In the genomic region with DNA sequence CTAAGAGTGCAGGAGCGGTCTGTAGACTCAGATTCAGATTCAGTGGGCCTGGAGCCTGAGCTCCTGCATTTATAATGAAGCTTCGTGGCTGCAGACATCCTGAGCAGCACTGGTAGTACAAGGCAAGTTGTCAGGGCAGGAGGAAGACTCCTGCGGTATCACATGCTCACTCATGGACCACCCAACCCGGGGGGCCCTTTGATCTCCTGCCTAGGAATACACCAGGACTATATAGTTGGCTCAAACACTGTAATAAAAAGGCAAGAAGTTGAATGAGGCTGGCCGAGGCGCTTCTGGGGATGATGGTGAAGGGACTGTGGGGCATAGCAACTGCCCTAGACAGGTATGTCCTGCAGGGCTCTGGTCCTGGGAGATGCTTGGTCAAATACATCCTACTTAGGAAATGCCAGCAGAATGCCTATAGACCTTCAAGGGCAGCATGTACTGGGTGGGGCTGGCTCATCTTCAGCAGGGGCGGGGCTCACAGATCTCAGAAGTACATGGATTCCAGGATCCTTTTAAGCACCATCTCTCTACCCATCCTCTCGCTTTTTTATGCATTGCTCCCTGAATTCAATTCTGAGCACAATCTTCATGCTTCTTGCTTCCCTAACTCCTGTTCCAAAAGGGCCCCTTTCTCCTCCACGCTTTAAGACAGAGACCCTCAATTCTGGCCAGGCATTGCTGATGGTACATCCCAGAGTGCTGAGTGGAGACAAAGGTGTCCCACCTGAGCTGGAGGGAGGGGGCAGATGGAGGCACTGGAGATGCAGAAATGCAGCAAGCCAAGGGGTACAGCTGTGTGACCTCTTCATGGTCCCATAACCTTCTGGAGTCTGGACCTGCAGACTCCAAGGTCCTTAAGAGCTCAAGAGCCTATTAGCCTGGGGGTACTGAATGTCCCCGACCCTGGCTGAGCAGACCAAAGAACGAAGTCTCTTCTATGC, we compare ENCODE assay signal across 31 cellular contexts. TPM values are rescaled to one million over a fixed set of nuclear protein-coding genes. Genes with fewer than 3 reads are reported as not detected.
DNase-seq lines count a peak whose midpoint lies in the region; ATAC-seq and TF ChIP-seq lines count a peak whose summit lies in the region.
"Had no signal": no experiment of that assay in that cellular context is flagged by ENCODE, and none has a peak within 500 bp of the region (broad histone marks: within the 10 kb centered on the region; RNA-seq: fewer than 3 reads in every experiment).

No MANE protein-coding gene starts in this region.

- H2BK15ac ChIP-seq in H9 (ENCODE audit: low read depth, low read length), result no peak overlapping the region

- H3K4me2 ChIP-seq in H9 (ENCODE audit: insufficient read depth, insufficient read length, low read length) (no peak overlapping the region), osteoblast (ENCODE audit: insufficient read depth, low read length) (no peak overlapping the region)

- peaks cover 26% of the 10 kb centered on the region for H3K4me1 ChIP-seq in CD8-positive, alpha-beta memory T cell (ENCODE audit: insufficient read depth, low read length)
- no peaks in the 10 kb centered on the region; the same call in 1 of the 2 replicates for H3K4me1 ChIP-seq in H9 (ENCODE audit: insufficient read depth, low read length)
- peaks cover 31% of the 10 kb centered on the region for H3K4me1 ChIP-seq in osteoblast (ENCODE audit: insufficient read depth, low read length)
- peaks cover 4 to 29% of the 10 kb centered on the region in 2 donors for H3K4me1 ChIP-seq in breast epithelium

- H4K8ac ChIP-seq in H9 (replicated peaks; ENCODE audit: insufficient read length, low read depth, low read length), result no peak overlapping the region

- H3K27me3 Mint-ChIP-seq in CD8-positive, alpha-beta memory T cell, result peaks cover 20 to 24% of the 10 kb centered on the region in 2 donors
- H3K27me3 Mint-ChIP-seq in H9 (ENCODE audit: low read depth), result peaks cover 26% of the 10 kb centered on the region

- no peaks in the 10 kb centered on the region for H3K36me3 Mint-ChIP-seq in CD8-positive, alpha-beta memory T cell
- H3K36me3 Mint-ChIP-seq in H9 (ENCODE audit: insufficient read depth in 1 of 3, low read depth in 3 of 3), result no peaks in the 10 kb centered on the region; a peak in 1 of 7 replicates
- H3K36me3 Mint-ChIP-seq: IgD-negative memory B cell; mesothelial cell of epicardium; naive thymus-derived CD4-positive, alpha-beta T cell had no signal

- DNase-seq in CD8-positive, alpha-beta memory T cell, result no peak
- peak; percentile 17 for DNase-seq in H9
- DNase-seq in osteoblast (ENCODE audit: insufficient read length, low spot score, missing footprints), result peak; percentile 79
- no peak for DNase-seq in stimulated activated CD4-positive, alpha-beta T cell treated with anti-CD3 and anti-CD28 coated beads, Interleukin-4, amount 100 ng/mL, for 24 hours
- no peak for DNase-seq in NAMALWA (ENCODE audit: low spot score)
- no peak for DNase-seq in breast epithelium (ENCODE audit: low spot score in 2 of 2)
- DNase-seq: activated CD8-positive, alpha-beta T cell treated with anti-CD3 and anti-CD28 coated beads, Interleukin-2, amount 10 ng/mL, durations not matched to agents 7 days and 5 days; activated naive CD4-positive, alpha-beta T cell treated with Interleukin-2 at 50 U/mL for 16 hours; activated T-cell treated with anti-CD3 and anti-CD28 coated beads, Interleukin-2, amount 50 U/mL, for 24 hours; body of pancreas; COR-L47; DMS79; effector CD4-positive, alpha-beta T cell; glutamatergic neuron; islet precursor cell; left ventricle myocardium superior; naive thymus-derived CD4-positive, alpha-beta T cell; NCI-H1105; NCI-H1930; NCI-H526 treated with DMSO at 0.1 percent for 48 hours; stimulated activated CD4-positive, alpha-beta T cell treated with anti-CD3 and anti-CD28 coated beads, Interleukin-1b, Interleukin-23, amount 100 ng/mL, for 48 hours; upper lobe of left lung had no signal

- no peak overlapping the region for H3K23ac ChIP-seq in H9 (ENCODE audit: insufficient read length, low read depth, low read length)

- TF ChIP-seq POLR2A in breast epithelium (IDR thresholded peaks at IDR 0.05), result no peak

- peaks cover 0 to 20% (median 6%) of the 10 kb centered on the region in 3 donors for H3K4me1 Mint-ChIP-seq in CD8-positive, alpha-beta memory T cell
- peaks cover 38 to 43% of the 10 kb centered on the region in 2 experiments for H3K4me1 Mint-ChIP-seq in H9

- H2BK20ac ChIP-seq in H9 (ENCODE audit: low read depth, low read length, poor library complexity, severe bottlenecking), result no peak overlapping the region

- H3K9me3 ChIP-seq in CD8-positive, alpha-beta memory T cell (ENCODE audit: low read length), result no peaks in the 10 kb centered on the region
- H3K9me3 ChIP-seq in H9 (ENCODE audit: control insufficient read depth, low read depth, low read length), result no peaks in the 10 kb centered on the region
- no peaks in the 10 kb centered on the region for H3K9me3 ChIP-seq in osteoblast (ENCODE audit: low read depth, low read length)
- H3K9me3 ChIP-seq in breast epithelium, result no peaks in the 10 kb centered on the region
- H3K9me3 ChIP-seq: BLaER1, body of pancreas, upper lobe of left lung had no signal

- no peaks in the 10 kb centered on the region for H3K9me3 Mint-ChIP-seq in CD8-positive, alpha-beta memory T cell
- no peaks in the 10 kb centered on the region for H3K9me3 Mint-ChIP-seq in H9
- H3K9me3 Mint-ChIP-seq: activated T-cell treated with anti-CD3 and anti-CD28 coated beads, Interleukin-2, amount 50 U/mL, for 24 hours; IgD-negative memory B cell; mesothelial cell of epicardium; naive thymus-derived CD4-positive, alpha-beta T cell; T-helper 1 cell treated with Interleukin-12 subunit alpha and Interleukin-12 subunit beta and Interleukin-4 antibody, amounts not matched to agents 30 μg/mL and 1 μg/mL, for 36 hours had no signal

- H3T11ph ChIP-seq in H9 (ENCODE audit: low read length), result no peak overlapping the region

- H3K9ac ChIP-seq in H9 (ENCODE audit: extremely low read depth, insufficient read length, low read length), result no peak overlapping the region
- H3K9ac ChIP-seq: BLaER1, GM23248 had no signal

- H3K36me3 ChIP-seq in CD8-positive, alpha-beta memory T cell (ENCODE audit: insufficient read depth, low read length), result no peaks in the 10 kb centered on the region
- no peaks in the 10 kb centered on the region for H3K36me3 ChIP-seq in osteoblast (ENCODE audit: insufficient read depth, low read length)
- H3K36me3 ChIP-seq in breast epithelium, result no peaks in the 10 kb centered on the region
- H3K36me3 ChIP-seq: BLaER1, upper lobe of left lung had no signal

- H3K4me3 Mint-ChIP-seq in CD8-positive, alpha-beta memory T cell, result peak overlapping the region in 2 of 7 donors; percentile 15 to 54
- H3K4me3 Mint-ChIP-seq in H9, result no peak overlapping the region
- H3K4me3 Mint-ChIP-seq: activated CD8-positive, alpha-beta T cell treated with anti-CD3 and anti-CD28 coated beads, Interleukin-2, amount 10 ng/mL, durations not matched to agents 7 days and 5 days; T-helper 1 cell treated with Interleukin-12 subunit alpha and Interleukin-12 subunit beta and Interleukin-4 antibody, amounts not matched to agents 30 μg/mL and 1 μg/mL, for 36 hours had no signal

- peak overlapping the region; percentile 73 for H3K27ac ChIP-seq in CD8-positive, alpha-beta memory T cell (ENCODE audit: low read depth, low read length)
- H3K27ac ChIP-seq in H9 (ENCODE audit: insufficient read length, low read depth, low read length) (no peak overlapping the region), angular gyrus (ENCODE audit: low read depth, low read length) (peak overlapping the region; percentile 22), osteoblast (ENCODE audit: low read depth, low read length) (no peak overlapping the region), breast epithelium (no peak overlapping the region)
- H3K27ac ChIP-seq: BLaER1, body of pancreas, epithelial cell of prostate, GM23248, skin epidermis, upper lobe of left lung had no signal

- H3K79me2 ChIP-seq in H9 (ENCODE audit: insufficient read depth, low read length) (no peaks in the 10 kb centered on the region), osteoblast (ENCODE audit: insufficient read depth, low read length) (no peaks in the 10 kb centered on the region)

- no peak overlapping the region for H3K56ac ChIP-seq in H9 (ENCODE audit: insufficient read length, low read depth, low read length)

- no peak overlapping the region for H3K4me3 ChIP-seq in CD8-positive, alpha-beta memory T cell (ENCODE audit: low read length)
- H3K4me3 ChIP-seq in osteoblast (ENCODE audit: insufficient read depth, low read length), result no peak overlapping the region
- H3K4me3 ChIP-seq in breast epithelium, result no peak overlapping the region
- H3K4me3 ChIP-seq: BLaER1, body of pancreas, GM23248, skin epidermis, upper lobe of left lung had no signal

- H3K14ac ChIP-seq in H9 (ENCODE audit: insufficient read depth, low read length), result no peak overlapping the region

- no peak overlapping the region for H3K18ac ChIP-seq in H9 (ENCODE audit: insufficient read length, low read depth, low read length)

- H4K20me1 ChIP-seq in H9 (ENCODE audit: control insufficient read depth, insufficient read depth, insufficient read length) (no peaks in the 10 kb centered on the region), osteoblast (ENCODE audit: insufficient read depth, low read length) (peaks cover 17% of the 10 kb centered on the region)
- H4K20me1 ChIP-seq: BLaER1 had no signal

- no peak overlapping the region for H2AK5ac ChIP-seq in H9 (ENCODE audit: insufficient read length, low read length)

- H2BK12ac ChIP-seq in H9 (ENCODE audit: insufficient read length, low read depth, low read length), result no peak overlapping the region

- no peak overlapping the region for H4K5ac ChIP-seq in H9 (ENCODE audit: insufficient read length, low read depth, low read length)

- peaks cover 22% of the 10 kb centered on the region for H3K27me3 ChIP-seq in CD8-positive, alpha-beta memory T cell (ENCODE audit: insufficient read depth, low read length, poor library complexity, severe bottlenecking)
- no peaks in the 10 kb centered on the region; the same call in 1 of the 2 replicates for H3K27me3 ChIP-seq in H9 (ENCODE audit: insufficient read depth, low read length)
- H3K27me3 ChIP-seq in osteoblast (ENCODE audit: insufficient read depth, low read length), result peaks cover 47% of the 10 kb centered on the region
- H3K27me3 ChIP-seq in breast epithelium, result peaks cover 5 to 17% of the 10 kb centered on the region in 2 donors
- H3K27me3 ChIP-seq: body of pancreas had no signal

- H2AFZ ChIP-seq in H9 (ENCODE audit: low read length) (no peak overlapping the region), osteoblast (ENCODE audit: low read length) (no peak overlapping the region)
- H2AFZ ChIP-seq: GM23248 had no signal

- POLR2A ChIA-PET in CD8-positive, alpha-beta memory T cell (lab: Charles Lee), result no interaction called here

- peaks cover 14% of the 10 kb centered on the region for H3K23me2 ChIP-seq in H9 (ENCODE audit: insufficient read length, low read depth, low read length, poor library complexity, severe bottlenecking)

- CTCF ChIA-PET in CD8-positive, alpha-beta memory T cell (lab: Charles Lee), result no interaction called here

- H2BK120ac ChIP-seq in H9 (ENCODE audit: low read depth, low read length, poor library complexity, severe bottlenecking), result no peak overlapping the region

- no peak overlapping the region for H3K4ac ChIP-seq in H9 (ENCODE audit: low read depth, low read length)

- ATAC-seq in HG03039 (IDR thresholded peaks at IDR 0.05; ENCODE audit: unreplicated experiment), result no peak
- ATAC-seq: activated CD8-positive, alpha-beta T cell treated with anti-CD3 and anti-CD28 coated beads, Interleukin-2, amount 10 ng/mL, durations not matched to agents 7 days and 5 days; body of pancreas; naive thymus-derived CD4-positive, alpha-beta T cell had no signal

- TF ChIP-seq CTCF in H9 (conservative IDR thresholded peaks at IDR 0.05) (no peak), osteoblast (IDR thresholded peaks at IDR 0.05; ENCODE audit: extremely low read depth, low read depth, low read length) (no peak), breast epithelium (IDR thresholded peaks at IDR 0.05) (no peak)

- WGBS in H9 (ENCODE audit: extremely low coverage, insufficient read length, low lambda C conversion rate), result no CpG with 5 or more reads among the region's 11 CpGs

- peak overlapping the region in 2 of 8 donors; percentile 23 to 47 for H3K27ac Mint-ChIP-seq in CD8-positive, alpha-beta memory T cell
- H3K27ac Mint-ChIP-seq in H9, result no peak overlapping the region; a peak in 1 of 7 replicates
- H3K27ac Mint-ChIP-seq: activated CD8-positive, alpha-beta T cell treated with anti-CD3 and anti-CD28 coated beads, Interleukin-2, amount 10 ng/mL, durations not matched to agents 7 days and 5 days; activated T-cell treated with anti-CD3 and anti-CD28 coated beads, Interleukin-2, amount 50 U/mL, for 24 hours; mesothelial cell of epicardium; T-helper 1 cell treated with Interleukin-12 subunit alpha and Interleukin-12 subunit beta and Interleukin-4 antibody, amounts not matched to agents 30 μg/mL and 1 μg/mL, for 36 hours had no signal

- H4K91ac ChIP-seq in H9 (ENCODE audit: insufficient read length, low read depth, low read length), result no peak overlapping the region

- no peaks in the 10 kb centered on the region for H3K79me1 ChIP-seq in H9 (ENCODE audit: insufficient read depth, low read depth, low read length, poor library complexity, severe bottlenecking)

- intact Hi-C loops in breast epithelium (cut with DNase I; ENCODE audit: low total_unique reads), result no loop called here

- H2BK5ac ChIP-seq in H9 (ENCODE audit: insufficient read length, low read length), result no peak overlapping the region

RNA-seq across cellular contexts. Expression of gene RAP1GAP, which starts 2.1 kb away (rescaled TPM):
- under 1 TPM; 0.44 to 0.50 TPM for total RNA-seq in CD8-positive, alpha-beta memory T cell
- not detected for polyA plus RNA-seq in CD8-positive, alpha-beta memory T cell
- total RNA-seq in H9 (2021), result 6.4 and 7.9 TPM in 2 replicates
- under 0.01 and 0.29 TPM in 2 replicates for total RNA-seq in osteoblast
- 1 to 10 TPM in 2 of 3 donors, under 1 TPM in 1; 0.32 to 7.2 (median 6.0) TPM for total RNA-seq in breast epithelium
- polyA plus RNA-seq: IgD-negative memory B cell; naive thymus-derived CD4-positive, alpha-beta T cell had no signal

Comparison
In these comparisons a context has a peak if more than half of its experiments do, and no peak if none do; other contexts are left out.
1. DNase-seq: peak in H9 (single experiment) and osteoblast (single experiment); none in CD8-positive, alpha-beta memory T cell (0 of 5), stimulated activated CD4-positive, alpha-beta T cell treated with anti-CD3 and anti-CD28 coated beads, Interleukin-4, amount 100 ng/mL, for 24 hours (single experiment), NAMALWA (single experiment) and breast epithelium (0 of 2).
2. H3K27ac ChIP-seq: peak in CD8-positive, alpha-beta memory T cell (single experiment) and angular gyrus (single experiment); none in H9 (single experiment), osteoblast (single experiment) and breast epithelium (0 of 2).